Comparison of ENCODE assay signal across 19 cellular contexts in genomic region chr6:108574457-108575149, GRCh38. TPM values are rescaled to one million over a fixed set of nuclear protein-coding genes. Genes with fewer than 3 reads are reported as not detected.
DNase-seq lines count a peak whose midpoint lies in the region; ATAC-seq, FAIRE-seq and TF ChIP-seq lines count a peak whose summit lies in the region.
"Had no signal": no experiment of that assay in that cellular context is flagged by ENCODE, and none has a peak within 500 bp of the region (broad histone marks: within the 10 kb centered on the region; RNA-seq: fewer than 3 reads in every experiment).

No MANE protein-coding gene starts in this region.

- intact Hi-C loops in pancreas (cut with DNase I), result loop anchor here in 1 of 3 donors (10.0 kb wide), 1 partner anchor 100 kb away; no protein-coding TSS in a partner anchor
- intact Hi-C loops in dorsolateral prefrontal cortex (cut with DNase I), result no loop called here

- H3K27ac ChIP-seq in CD4-positive, CD25-positive, alpha-beta regulatory T cell (ENCODE audit: insufficient read depth, low read length, poor library complexity, severe bottlenecking), result no peak overlapping the region
- H3K27ac ChIP-seq in coronary artery (peak overlapping the region; percentile 20 to 38), pancreas (peak overlapping the region in 1 of 4 donors; percentile 12), dorsolateral prefrontal cortex (peak overlapping the region in 25 of 59 donors; percentile 3 to 61 (median 31))
- H3K27ac ChIP-seq: adrenal gland, SJCRH30 had no signal

- H3K4me3 Mint-ChIP-seq in CD4-positive, CD25-positive, alpha-beta regulatory T cell, result peak overlapping the region; percentile 1 to 48 (median 22)
- no peak overlapping the region for H3K4me3 Mint-ChIP-seq in stimulated activated memory B cell treated with anti-CD40 and anti-IgM and Interleukin-4, amounts not matched to agents 10 μg/mL and 1 μg/mL and 100 μg/mL, for 72 hours
- H3K4me3 Mint-ChIP-seq: activated CD8-positive, alpha-beta T cell treated with anti-CD3 and anti-CD28 coated beads for 36 hours; activated T-helper 1 cell treated with anti-CD3 and anti-CD28 coated beads, Interleukin-12 subunit alpha, Interleukin-12 subunit beta, Interleukin-2, Interleukin-4 antibody, amounts not matched to agents 30 ng/mL and 10 ng/mL and 1 ng/mL, durations not matched to agents 14 hours and 24 hours and 36 hours; H9 had no signal

- no peak overlapping the region for H3K4me3 ChIP-seq in CD4-positive, CD25-positive, alpha-beta regulatory T cell (ENCODE audit: low read depth, low read length)
- H3K4me3 ChIP-seq in coronary artery, result peak overlapping the region; percentile 25
- H3K4me3 ChIP-seq in pancreas, result no peak overlapping the region
- peak overlapping the region in 19 of 59 donors; percentile 2 to 42 (median 20) for H3K4me3 ChIP-seq in dorsolateral prefrontal cortex
- H3K4me3 ChIP-seq: adrenal gland, SJCRH30 had no signal

- DNase-seq in CD4-positive, CD25-positive, alpha-beta regulatory T cell, result no peak
- DNase-seq in NCI-H2029 treated with DMSO at 0.1 percent for 48 hours (lab: John Stamatoyannopoulos, UW), result peak; percentile 77
- no peak for DNase-seq in coronary artery (ENCODE audit: low spot score)
- no peak for DNase-seq in pancreas
- DNase-seq in dorsolateral prefrontal cortex, result no peak
- DNase-seq in SW 1271 (lab: John Stamatoyannopoulos, UW), result no peak
- no peak for DNase-seq in activated CD8-positive, alpha-beta memory T cell treated with anti-CD3 and anti-CD28 coated beads, Interleukin-2, amount 50 U/mL, for 4 hours
- DNase-seq: activated CD8-positive, alpha-beta T cell treated with anti-CD3 and anti-CD28 coated beads for 36 hours; adrenal gland; H9; islet precursor cell; MV-4-11; SJCRH30; stimulated activated naive CD4-positive, alpha-beta T cell treated with Interleukin-2 at 50 U/mL for 16 hours had no signal

- H3K27me3 ChIP-seq in CD4-positive, CD25-positive, alpha-beta regulatory T cell (ENCODE audit: control insufficient read depth, insufficient read depth, low read length), result no peaks in the 10 kb centered on the region
- H3K27me3 ChIP-seq in pancreas, result no peaks in the 10 kb centered on the region
- no peaks in the 10 kb centered on the region for H3K27me3 ChIP-seq in dorsolateral prefrontal cortex
- H3K27me3 ChIP-seq: adrenal gland, SJCRH30 had no signal

- peaks cover 27 to 75% (median 56%) of the 10 kb centered on the region in 4 donors for H3K4me1 Mint-ChIP-seq in CD4-positive, CD25-positive, alpha-beta regulatory T cell
- peaks cover 59% of the 10 kb centered on the region for H3K4me1 Mint-ChIP-seq in stimulated activated memory B cell treated with anti-CD40 and anti-IgM and Interleukin-4, amounts not matched to agents 10 μg/mL and 1 μg/mL and 100 μg/mL, for 72 hours

- 20 to 21% methylated on average over 4 of the region's 4 CpGs for WGBS in pancreas, 2 donors

- no peak for ATAC-seq in CD4-positive, CD25-positive, alpha-beta regulatory T cell (ENCODE audit: low read depth in 2 of 2)
- peak; percentile 45 to 70 (median 60) for ATAC-seq in pancreas
- ATAC-seq in stimulated activated memory B cell treated with anti-CD40 and anti-IgM and Interleukin-4, amounts not matched to agents 10 μg/mL and 1 μg/mL and 100 μg/mL, for 72 hours, result no peak
- ATAC-seq: activated CD8-positive, alpha-beta T cell treated with anti-CD3 and anti-CD28 coated beads for 36 hours had no signal

- no peak for TF ChIP-seq CTCF in coronary artery (IDR thresholded peaks at IDR 0.05)
- TF ChIP-seq CTCF in pancreas (IDR thresholded peaks at IDR 0.05), result no peak
- TF ChIP-seq CTCF in dorsolateral prefrontal cortex (IDR thresholded peaks at IDR 0.05 in 54 of 56, conservative IDR thresholded peaks at IDR 0.05 in 2 of 56; ENCODE audit: low read depth in 1 of 56, partially characterized antibody in 56 of 56), result peak in 1 of 56 donors; percentile 9

- no peak for FAIRE-seq in pancreas (lab: Jason Lieb, UNC)
- FAIRE-seq: endothelial cell of umbilical vein, G401.6, GM12891 had no signal

- peaks cover 24% of the 10 kb centered on the region for H3K36me3 ChIP-seq in CD4-positive, CD25-positive, alpha-beta regulatory T cell (ENCODE audit: control insufficient read depth, insufficient read depth, low read length)
- H3K36me3 ChIP-seq in pancreas, result peaks cover 0 to 35% (median under 1%) of the 10 kb centered on the region in 3 donors

- no peaks in the 10 kb centered on the region for H3K9me3 Mint-ChIP-seq in CD4-positive, CD25-positive, alpha-beta regulatory T cell
- no peaks in the 10 kb centered on the region for H3K9me3 Mint-ChIP-seq in stimulated activated memory B cell treated with anti-CD40 and anti-IgM and Interleukin-4, amounts not matched to agents 10 μg/mL and 1 μg/mL and 100 μg/mL, for 72 hours
- H3K9me3 Mint-ChIP-seq: activated CD8-positive, alpha-beta T cell treated with anti-CD3 and anti-CD28 coated beads for 36 hours; activated T-helper 1 cell treated with anti-CD3 and anti-CD28 coated beads, Interleukin-12 subunit alpha, Interleukin-12 subunit beta, Interleukin-2, Interleukin-4 antibody, amounts not matched to agents 30 ng/mL and 10 ng/mL and 1 ng/mL, durations not matched to agents 14 hours and 24 hours and 36 hours; H9 had no signal

- H3K27ac Mint-ChIP-seq in CD4-positive, CD25-positive, alpha-beta regulatory T cell, result peak overlapping the region in 1 of 3 donors; percentile 71
- H3K27ac Mint-ChIP-seq in stimulated activated memory B cell treated with anti-CD40 and anti-IgM and Interleukin-4, amounts not matched to agents 10 μg/mL and 1 μg/mL and 100 μg/mL, for 72 hours, result no peak overlapping the region
- H3K27ac Mint-ChIP-seq: activated CD8-positive, alpha-beta T cell treated with anti-CD3 and anti-CD28 coated beads for 36 hours; activated T-helper 1 cell treated with anti-CD3 and anti-CD28 coated beads, Interleukin-12 subunit alpha, Interleukin-12 subunit beta, Interleukin-2, Interleukin-4 antibody, amounts not matched to agents 30 ng/mL and 10 ng/mL and 1 ng/mL, durations not matched to agents 14 hours and 24 hours and 36 hours; H9 had no signal

- no peaks in the 10 kb centered on the region for H3K27me3 Mint-ChIP-seq in CD4-positive, CD25-positive, alpha-beta regulatory T cell
- H3K27me3 Mint-ChIP-seq in stimulated activated memory B cell treated with anti-CD40 and anti-IgM and Interleukin-4, amounts not matched to agents 10 μg/mL and 1 μg/mL and 100 μg/mL, for 72 hours, result no peaks in the 10 kb centered on the region
- H3K27me3 Mint-ChIP-seq: activated CD8-positive, alpha-beta T cell treated with anti-CD3 and anti-CD28 coated beads for 36 hours had no signal

- no peaks in the 10 kb centered on the region for H3K9me3 ChIP-seq in CD4-positive, CD25-positive, alpha-beta regulatory T cell (ENCODE audit: control insufficient read depth in 2 of 2, low read length in 2 of 2)
- H3K9me3 ChIP-seq in pancreas, result no peaks in the 10 kb centered on the region
- H3K9me3 ChIP-seq: adrenal gland, SJCRH30 had no signal

- H3K36me3 Mint-ChIP-seq in CD4-positive, CD25-positive, alpha-beta regulatory T cell, result peaks cover 32% of the 10 kb centered on the region
- H3K36me3 Mint-ChIP-seq in stimulated activated memory B cell treated with anti-CD40 and anti-IgM and Interleukin-4, amounts not matched to agents 10 μg/mL and 1 μg/mL and 100 μg/mL, for 72 hours, result peaks cover 37% of the 10 kb centered on the region

- H3K4me1 ChIP-seq in CD4-positive, CD25-positive, alpha-beta regulatory T cell (ENCODE audit: control insufficient read depth, insufficient read depth, low read length, poor library complexity, severe bottlenecking), result peaks cover 23% of the 10 kb centered on the region
- H3K4me1 ChIP-seq in pancreas, result peaks cover 26 to 41% (median 30%) of the 10 kb centered on the region in 3 donors
- H3K4me1 ChIP-seq: SJCRH30 had no signal

RNA-seq across cellular contexts. Expression of gene FOXO3, which starts 13.9 kb away (rescaled TPM):
- 24.2 TPM for total RNA-seq in CD4-positive, CD25-positive, alpha-beta regulatory T cell
- 10 to 100 TPM; 16.9 to 23.3 (median 20.2) TPM for polyA plus RNA-seq in CD4-positive, CD25-positive, alpha-beta regulatory T cell
- total RNA-seq in pancreas, result 10 to 100 TPM; 33.0 to 61.2 (median 41.7) TPM
- polyA plus RNA-seq in pancreas, result 10 to 100 TPM; 11.3 to 12.6 TPM
- total RNA-seq in dorsolateral prefrontal cortex, result 100 to 1,000 TPM in 4 of 120 experiments, 10 to 100 TPM in 116; 60.9 to 108 (median 81.7) TPM

Comparison
In these comparisons a context has a peak if more than half of its experiments do, and no peak if none do; other contexts are left out.
1. ATAC-seq: peak in pancreas (4 of 4); none in CD4-positive, CD25-positive, alpha-beta regulatory T cell (0 of 2) and stimulated activated memory B cell treated with anti-CD40 and anti-IgM and Interleukin-4, amounts not matched to agents 10 μg/mL and 1 μg/mL and 100 μg/mL, for 72 hours (single experiment).